9 cellular contexts compared by ENCODE assay signal in the genomic region with DNA sequence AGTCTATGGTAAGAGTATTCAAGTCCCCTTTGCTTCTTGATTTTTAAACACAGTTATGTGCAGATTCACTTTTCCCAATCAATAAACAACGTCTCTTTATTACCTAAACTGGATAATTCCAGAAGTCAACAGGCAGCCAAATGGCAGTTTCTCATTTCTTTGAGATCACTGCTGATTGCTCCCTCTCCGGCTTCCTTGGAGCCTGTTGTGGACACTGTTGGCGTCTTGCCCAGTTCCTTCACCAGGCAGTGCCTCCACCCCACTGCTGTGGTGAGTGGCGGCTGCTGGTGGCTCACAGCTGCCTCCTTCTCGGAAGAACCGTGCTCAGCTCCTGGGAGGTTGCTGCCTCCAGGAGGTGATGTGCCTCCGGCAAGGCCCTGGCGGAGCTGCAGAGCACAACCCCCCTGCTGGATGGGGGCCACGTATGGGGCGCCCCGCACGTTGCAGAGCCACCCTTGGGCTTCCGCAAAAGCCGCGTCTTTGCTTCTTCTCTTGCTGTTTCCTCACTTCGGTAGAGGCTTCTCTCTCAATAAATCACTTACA.
DNase-seq lines count a peak whose midpoint lies in the region; ATAC-seq and TF ChIP-seq lines count a peak whose summit lies in the region.
"Had no signal": no experiment of that assay in that cellular context is flagged by ENCODE, and none has a peak within 500 bp of the region (broad histone marks: within the 10 kb centered on the region; RNA-seq: fewer than 3 reads in every experiment).

No MANE protein-coding gene starts in this region.

- no peak overlapping the region for H2AK5ac ChIP-seq in H9 (ENCODE audit: insufficient read length, low read length)

- H3K4me3 ChIP-seq in endocrine pancreas (ENCODE audit: control insufficient read depth, insufficient read depth, low read length), result peak overlapping the region; percentile 29

- H3K4ac ChIP-seq in H9 (ENCODE audit: low read depth, low read length), result no peak overlapping the region

- H3K23ac ChIP-seq in H9 (ENCODE audit: insufficient read length, low read depth, low read length), result no peak overlapping the region

- H3K9me3 Mint-ChIP-seq in H9, result no peaks in the 10 kb centered on the region

- H3T11ph ChIP-seq in H9 (ENCODE audit: low read length), result no peak overlapping the region

- H3K9me3 ChIP-seq in H9 (ENCODE audit: control insufficient read depth, low read depth, low read length) (no peaks in the 10 kb centered on the region), endocrine pancreas (ENCODE audit: control insufficient read depth, low read length) (no peaks in the 10 kb centered on the region)

- H3K27me3 Mint-ChIP-seq in H9 (ENCODE audit: low read depth), result no peaks in the 10 kb centered on the region
- H3K27me3 Mint-ChIP-seq: activated naive CD8-positive, alpha-beta T cell had no signal

- ATAC-seq in GM18498 (IDR thresholded peaks at IDR 0.05; ENCODE audit: unreplicated experiment) (no peak), GM21723 (IDR thresholded peaks at IDR 0.05; ENCODE audit: unreplicated experiment) (no peak)

- H3K4me2 ChIP-seq in H9 (ENCODE audit: insufficient read depth, insufficient read length, low read length), result no peak overlapping the region

- peak; percentile 60 for DNase-seq in H9
- DNase-seq in NCI-H748 (lab: John Stamatoyannopoulos, UW; ENCODE audit: unreplicated experiment), result peak; percentile 93
- DNase-seq in occipital lobe (lab: John Stamatoyannopoulos, UW), result peak; percentile 4
- no peak for DNase-seq in middle frontal gyrus (ENCODE audit: extremely low spot score, low spot score)
- no peak for DNase-seq in kidney glomerular epithelial cell (lab: John Stamatoyannopoulos, UW)

- no peak overlapping the region for H3K18ac ChIP-seq in H9 (ENCODE audit: insufficient read length, low read depth, low read length)

- H4K91ac ChIP-seq in H9 (ENCODE audit: insufficient read length, low read depth, low read length), result no peak overlapping the region

- no peaks in the 10 kb centered on the region for H3K23me2 ChIP-seq in H9 (ENCODE audit: insufficient read length, low read depth, low read length, poor library complexity, severe bottlenecking)

- no peaks in the 10 kb centered on the region for H3K36me3 ChIP-seq in endocrine pancreas (ENCODE audit: control insufficient read depth, insufficient read depth, low read length)

- H3K4me1 ChIP-seq in H9 (ENCODE audit: insufficient read depth, low read length) (no peaks in the 10 kb centered on the region), endocrine pancreas (ENCODE audit: control insufficient read depth, insufficient read depth, low read length) (peaks cover 8% of the 10 kb centered on the region)

- no peaks in the 10 kb centered on the region for H4K20me1 ChIP-seq in H9 (ENCODE audit: control insufficient read depth, insufficient read depth, insufficient read length)

- no peaks in the 10 kb centered on the region for H3K79me1 ChIP-seq in H9 (ENCODE audit: insufficient read depth, low read depth, low read length, poor library complexity, severe bottlenecking)

- H3K4me1 Mint-ChIP-seq in H9, result peaks cover 5 to 12% of the 10 kb centered on the region in 2 experiments

- no peak overlapping the region for H3K9ac ChIP-seq in H9 (ENCODE audit: extremely low read depth, insufficient read length, low read length)
- H3K9ac ChIP-seq in endocrine pancreas (ENCODE audit: control insufficient read depth, insufficient read depth, low read length), result no peak overlapping the region

- no peaks in the 10 kb centered on the region for H3K79me2 ChIP-seq in H9 (ENCODE audit: insufficient read depth, low read length)

- no peak overlapping the region for H4K8ac ChIP-seq in H9 (replicated peaks; ENCODE audit: insufficient read length, low read depth, low read length)

- H3K56ac ChIP-seq in H9 (ENCODE audit: insufficient read length, low read depth, low read length), result no peak overlapping the region

- no peaks in the 10 kb centered on the region for H3K36me3 Mint-ChIP-seq in H9 (ENCODE audit: insufficient read depth in 1 of 3, low read depth in 3 of 3)
- H3K36me3 Mint-ChIP-seq: activated naive CD8-positive, alpha-beta T cell had no signal

- H2BK12ac ChIP-seq in H9 (ENCODE audit: insufficient read length, low read depth, low read length), result no peak overlapping the region

- peak overlapping the region; percentile 68; the same call in 1 of the 2 replicates for H3K14ac ChIP-seq in H9 (ENCODE audit: insufficient read depth, low read length)

- H2BK20ac ChIP-seq in H9 (ENCODE audit: low read depth, low read length, poor library complexity, severe bottlenecking), result no peak overlapping the region

- H4K5ac ChIP-seq in H9 (ENCODE audit: insufficient read length, low read depth, low read length), result no peak overlapping the region

- no peak overlapping the region for H2BK120ac ChIP-seq in H9 (ENCODE audit: low read depth, low read length, poor library complexity, severe bottlenecking)

- no CpG with 5 or more reads among the region's 16 CpGs for WGBS in H9 (ENCODE audit: extremely low coverage, insufficient read length, low lambda C conversion rate)

- H2BK5ac ChIP-seq in H9 (ENCODE audit: insufficient read length, low read length), result no peak overlapping the region

- H3K27ac ChIP-seq in H9 (ENCODE audit: insufficient read length, low read depth, low read length), result no peak overlapping the region

- H3K27me3 ChIP-seq in H9 (ENCODE audit: insufficient read depth, low read length) (no peaks in the 10 kb centered on the region), endocrine pancreas (ENCODE audit: control insufficient read depth, insufficient read depth, low read length) (no peaks in the 10 kb centered on the region)

- no peak overlapping the region for H3K4me3 Mint-ChIP-seq in H9
- H3K4me3 Mint-ChIP-seq: activated naive CD8-positive, alpha-beta T cell had no signal

- H3K27ac Mint-ChIP-seq in H9, result no peak overlapping the region
- H3K27ac Mint-ChIP-seq: activated naive CD8-positive, alpha-beta T cell had no signal

- no peak overlapping the region for H2AFZ ChIP-seq in H9 (ENCODE audit: low read length)

- H2BK15ac ChIP-seq in H9 (ENCODE audit: low read depth, low read length), result no peak overlapping the region

- TF ChIP-seq CTCF in H9 (conservative IDR thresholded peaks at IDR 0.05), result no peak

Comparison
In these comparisons a context has a peak if more than half of its experiments do, and no peak if none do; other contexts are left out.
1. DNase-seq: peak in H9 (single experiment), NCI-H748 (single experiment) and occipital lobe (single experiment); none in middle frontal gyrus (single experiment) and kidney glomerular epithelial cell (single experiment).